ENCODE assay signal across 34 cellular contexts in the genomic region with DNA sequence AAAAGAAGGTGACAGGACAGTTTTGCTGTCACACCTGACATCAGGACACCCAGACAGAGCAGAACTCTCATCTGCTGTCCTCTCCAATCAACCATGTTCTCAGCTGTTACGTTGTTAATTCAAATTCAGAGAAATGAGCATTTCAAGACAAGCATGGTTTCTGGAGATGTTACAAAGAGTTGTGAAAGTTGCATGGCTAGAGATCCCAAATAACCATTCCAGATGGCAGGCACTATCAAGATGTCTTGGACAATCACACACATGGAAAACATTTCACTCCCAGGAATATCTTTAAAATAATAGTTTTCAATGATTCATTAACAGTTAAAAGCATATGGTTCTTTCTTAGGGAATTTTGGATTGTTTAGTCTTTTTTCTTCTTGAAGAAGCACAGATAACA.
"Had no signal": no experiment of that assay in that cellular context is flagged by ENCODE, and none has a peak within 500 bp of the region (broad histone marks: within the 10 kb centered on the region; RNA-seq: fewer than 3 reads in every experiment).

No MANE protein-coding gene starts in this region.

- ATAC-seq: activated CD8-positive, alpha-beta T cell treated with anti-CD3 and anti-CD28 coated beads for 36 hours; activated naive CD4-positive, alpha-beta T cell treated with anti-CD3 and anti-CD28 coated beads, Interleukin-2, amount 50 U/mL, for 72 hours; activated T-cell treated with anti-CD3 and anti-CD28 coated beads, Interleukin-2, amount 50 U/mL, for 4 hours; activated T-cell treated with anti-CD3 and anti-CD28 coated beads, Interleukin-2, amount 50 U/mL, for 72 hours; activated T-helper 17 cell treated with anti-CD3 and anti-CD28 coated beads, Interleukin-2, amount 50 U/mL, for 72 hours; body of pancreas had no signal

- H3K27ac ChIP-seq: adrenal gland, body of pancreas, brain microvascular endothelial cell, breast epithelium, VCaP had no signal

- H3K4me1 ChIP-seq: adrenal gland, body of pancreas, breast epithelium had no signal

- H3K27me3 Mint-ChIP-seq: activated B cell treated with CpG ODN at 0.5 μM for 24 hours; activated CD4-positive, alpha-beta memory T cell treated with anti-CD3 and anti-CD28 coated beads for 36 hours; activated CD4-positive, alpha-beta T cell treated with anti-CD3 and anti-CD28 coated beads, Interleukin-2, amount 10 ng/mL, durations not matched to agents 24 days and 14 days had no signal

- H3K9me3 Mint-ChIP-seq: activated CD8-positive, alpha-beta T cell treated with anti-CD3 and anti-CD28 coated beads for 36 hours; activated naive CD4-positive, alpha-beta T cell treated with anti-CD3 and anti-CD28 coated beads for 36 hours; activated naive CD8-positive, alpha-beta T cell treated with anti-CD3 and anti-CD28 coated beads for 36 hours; activated T-helper 1 cell treated with anti-CD3 and anti-CD28 coated beads, Interleukin-12 subunit alpha, Interleukin-12 subunit beta, Interleukin-2, Interleukin-4 antibody, amounts not matched to agents 30 ng/mL and 10 ng/mL and 1 ng/mL, durations not matched to agents 14 hours and 24 hours and 36 hours had no signal

- H3K36me3 Mint-ChIP-seq: activated CD4-positive, alpha-beta memory T cell treated with anti-CD3 and anti-CD28 coated beads for 36 hours; activated naive CD8-positive, alpha-beta T cell treated with anti-CD3 and anti-CD28 coated beads for 36 hours had no signal

- H3K4me3 Mint-ChIP-seq: activated B cell treated with CpG ODN at 0.5 μM for 24 hours; activated CD4-positive, alpha-beta memory T cell treated with anti-CD3 and anti-CD28 coated beads for 36 hours; activated CD4-positive, alpha-beta T cell treated with anti-CD3 and anti-CD28 coated beads, Interleukin-2, amount 10 ng/mL, durations not matched to agents 24 days and 14 days; activated CD8-positive, alpha-beta T cell treated with anti-CD3 and anti-CD28 coated beads for 36 hours; activated naive CD4-positive, alpha-beta T cell treated with anti-CD3 and anti-CD28 coated beads for 36 hours; activated naive CD8-positive, alpha-beta T cell treated with anti-CD3 and anti-CD28 coated beads for 36 hours; activated T-cell treated with anti-CD3 and anti-CD28 coated beads, Interleukin-2, amount 50 U/mL, for 4 hours; activated T-cell treated with anti-CD3 and anti-CD28 coated beads, Interleukin-2, amount 50 U/mL, for 72 hours; activated T-helper 1 cell treated with anti-CD3 and anti-CD28 coated beads, Interleukin-12 subunit alpha, Interleukin-12 subunit beta, Interleukin-2, Interleukin-4 antibody, amounts not matched to agents 30 ng/mL and 10 ng/mL and 1 ng/mL, durations not matched to agents 14 hours and 24 hours and 36 hours; activated T-helper 17 cell treated with anti-CD3 and anti-CD28 coated beads, Interleukin-2, amount 50 U/mL, for 72 hours; T-helper 1 cell treated with Interleukin-12 subunit alpha and Interleukin-12 subunit beta and Interleukin-4 antibody, amounts not matched to agents 30 μg/mL and 1 μg/mL, for 36 hours; T-helper 2 cell treated with Interferon-gamma antibody and Interleukin-4, amounts not matched to agents 5 μg/mL and 100 μg/mL, for 36 hours had no signal

- H3K36me3 ChIP-seq: adrenal gland, brain microvascular endothelial cell, breast epithelium had no signal

- H3K4me1 Mint-ChIP-seq: activated B cell treated with CpG ODN at 0.5 μM for 24 hours; activated T-helper 17 cell treated with anti-CD3 and anti-CD28 coated beads, Interleukin-2, amount 50 U/mL, for 72 hours had no signal

- H3K9me3 ChIP-seq: adrenal gland, body of pancreas, breast epithelium had no signal

- H3K4me3 ChIP-seq: adrenal gland, body of pancreas, breast epithelium had no signal

- H3K27ac Mint-ChIP-seq: activated B cell treated with CpG ODN at 0.5 μM for 24 hours; activated CD4-positive, alpha-beta memory T cell treated with anti-CD3 and anti-CD28 coated beads for 36 hours; activated CD4-positive, alpha-beta T cell treated with anti-CD3 and anti-CD28 coated beads, Interleukin-2, amount 10 ng/mL, durations not matched to agents 24 days and 14 days; activated CD8-positive, alpha-beta T cell treated with anti-CD3 and anti-CD28 coated beads for 36 hours; activated naive CD4-positive, alpha-beta T cell treated with anti-CD3 and anti-CD28 coated beads for 36 hours; activated naive CD4-positive, alpha-beta T cell treated with anti-CD3 and anti-CD28 coated beads, Interleukin-2, amount 50 U/mL, for 72 hours; activated naive CD8-positive, alpha-beta T cell treated with anti-CD3 and anti-CD28 coated beads for 36 hours; activated T-cell treated with anti-CD3 and anti-CD28 coated beads, Interleukin-2, amount 50 U/mL, for 72 hours; activated T-helper 1 cell treated with anti-CD3 and anti-CD28 coated beads, Interleukin-12 subunit alpha, Interleukin-12 subunit beta, Interleukin-2, Interleukin-4 antibody, amounts not matched to agents 30 ng/mL and 10 ng/mL and 1 ng/mL, durations not matched to agents 14 hours and 24 hours and 36 hours; activated T-helper 17 cell treated with anti-CD3 and anti-CD28 coated beads, Interleukin-2, amount 50 U/mL, for 72 hours; T-helper 1 cell treated with Interleukin-12 subunit alpha and Interleukin-12 subunit beta and Interleukin-4 antibody, amounts not matched to agents 30 μg/mL and 1 μg/mL, for 36 hours; T-helper 2 cell treated with Interferon-gamma antibody and Interleukin-4, amounts not matched to agents 5 μg/mL and 100 μg/mL, for 36 hours had no signal

- H3K27me3 ChIP-seq: adrenal gland, body of pancreas, brain microvascular endothelial cell, breast epithelium had no signal

- DNase-seq: activated B cell treated with CpG ODN at 0.5 μM for 24 hours; activated CD4-positive, alpha-beta memory T cell treated with anti-CD3 and anti-CD28 coated beads for 36 hours; activated CD4-positive, alpha-beta T cell treated with anti-CD3 and anti-CD28 coated beads for 4 hours; activated CD4-positive, alpha-beta T cell treated with anti-CD3 and anti-CD28 coated beads, Interleukin-2, amount 10 ng/mL, durations not matched to agents 24 days and 14 days; activated CD4-positive, alpha-beta T cell treated with anti-CD3 and anti-CD28 coated beads, Interleukin-2, amount 50 U/mL, for 1 hour; activated CD4-positive, alpha-beta T cell treated with anti-CD3 and anti-CD28 coated beads, Interleukin-2, amount 50 U/mL, for 4 hours; activated CD4-positive, CD25-positive, alpha-beta regulatory T cell treated with anti-CD3 and anti-CD28 coated beads, Interleukin-2, amount 50 U/mL, for 72 hours; activated CD8-positive, alpha-beta memory T cell treated with anti-CD3 and anti-CD28 coated beads, Interleukin-2, amount 50 U/mL, for 4 hours; activated CD8-positive, alpha-beta T cell treated with anti-CD3 and anti-CD28 coated beads for 36 hours; activated effector memory CD4-positive, alpha-beta T cell treated with anti-CD3 and anti-CD28 coated beads, Interleukin-2, amount 50 U/mL, for 16 hours; activated gamma-delta T cell treated with Interleukin-2 at 50 U/mL for 16 hours; activated naive CD4-positive, alpha-beta T cell; activated naive CD4-positive, alpha-beta T cell treated with anti-CD3 and anti-CD28 coated beads for 36 hours; activated naive CD4-positive, alpha-beta T cell treated with anti-CD3 and anti-CD28 coated beads, Interleukin-2, amount 50 U/mL, for 16 hours; activated naive CD8-positive, alpha-beta T cell treated with anti-CD3 and anti-CD28 coated beads for 36 hours; activated T-cell treated with anti-CD3 and anti-CD28 coated beads for 4 hours; activated T-cell treated with anti-CD3 and anti-CD28 coated beads, Interleukin-2, amount 50 U/mL, for 1 hour; activated T-cell treated with anti-CD3 and anti-CD28 coated beads, Interleukin-2, amount 50 U/mL, for 4 hours; activated T-cell treated with anti-CD3 and anti-CD28 coated beads, Interleukin-2, amount 50 U/mL, for 72 hours; adrenal gland; amniotic stem cell; body of pancreas; brain microvascular endothelial cell; central memory CD4-positive, alpha-beta T cell; T-helper 1 cell; T-helper 2 cell; T-helper 9 cell had no signal
